ENCODE assay signal across 11 cellular contexts in genomic region chr5:151463137-151464029, GRCh38. TPM values are rescaled to one million over a fixed set of nuclear protein-coding genes. Genes with fewer than 3 reads are reported as not detected.
DNase-seq lines count a peak whose midpoint lies in the region; ATAC-seq and TF ChIP-seq lines count a peak whose summit lies in the region.
"Had no signal": no experiment of that assay in that cellular context is flagged by ENCODE, and none has a peak within 500 bp of the region (broad histone marks: within the 10 kb centered on the region; RNA-seq: fewer than 3 reads in every experiment).

No MANE protein-coding gene starts in this region.

- peak; percentile 40 for TF ChIP-seq CTCF in RWPE1 (conservative IDR thresholded peaks at IDR 0.05; ENCODE audit: low read depth)
- TF ChIP-seq CTCF in foreskin fibroblast (IDR thresholded peaks at IDR 0.05; ENCODE audit: low read depth, low read length) = peak; percentile 10
- peak; percentile 43 to 57 (median 51) for TF ChIP-seq CTCF in gastrocnemius medialis (IDR thresholded peaks at IDR 0.05 in 4 of 5, conservative IDR thresholded peaks at IDR 0.05 in 1 of 5)

- H3K9me3 ChIP-seq in gastrocnemius medialis = no peaks in the 10 kb centered on the region
- H3K9me3 ChIP-seq: SJSA1 had no signal

- ATAC-seq in gastrocnemius medialis (peak in 1 of 2 donors; percentile 54), HG03280 (IDR thresholded peaks at IDR 0.05; ENCODE audit: unreplicated experiment) (no peak)

- H3K4me1 ChIP-seq in gastrocnemius medialis = no peaks in the 10 kb centered on the region
- H3K4me1 ChIP-seq: SJSA1 had no signal

- POLR2A ChIA-PET in RWPE1 (lab: Yijun Ruan, JAX; ENCODE audit: low non-redundant PET) = no interaction called here

- DNase-seq in DMS53 (lab: John Stamatoyannopoulos, UW) (peak; percentile 23), DMS53 treated with DMSO at 0.1 percent for 48 hours (lab: John Stamatoyannopoulos, UW; ENCODE audit: unreplicated experiment) (no peak), RWPE1 (ENCODE audit: low spot score) (no peak), foreskin fibroblast (no peak), gastrocnemius medialis (no peak), foreskin melanocyte (no peak)
- no peak for DNase-seq in stimulated activated CD4-positive, alpha-beta T cell treated with anti-CD3 and anti-CD28 coated beads, Interleukin-15, amount 100 ng/mL, for 24 hours
- DNase-seq: activated CD4-positive, alpha-beta T cell treated with anti-CD3 and anti-CD28 coated beads, Interleukin-2, amount 50 U/mL, for 1 hour; NCI-H2107 had no signal

- in situ Hi-C loops in gastrocnemius medialis (cut with MboI; ENCODE audit: low sequenced_read_pairs in 4 of 4) = loop anchor here in 1 of 4 donors (25.0 kb wide), 1 partner anchor 274 kb away; no protein-coding TSS in a partner anchor

- CTCF ChIA-PET in RWPE1 (lab: Yijun Ruan, JAX) = interaction anchor here (1.1 kb wide), 1 partner anchor 16 kb away, joined by 5 read pairs; the partner anchor contains the start of gene SLC36A1

- no peak overlapping the region for H3K4me3 ChIP-seq in foreskin fibroblast (ENCODE audit: low read depth in 1 of 2, low read length in 2 of 2)
- H3K4me3 ChIP-seq in gastrocnemius medialis = no peak overlapping the region
- H3K4me3 ChIP-seq: SJSA1 had no signal

- intact Hi-C loops in gastrocnemius medialis (cut with DNase I; ENCODE audit: low total_unique reads) = loop anchor here (1.0 kb wide), 1 partner anchor 16 kb away; the partner anchor contains the start of gene SLC36A1

- H3K36me3 ChIP-seq in gastrocnemius medialis = peaks cover 3 to 68% of the 10 kb centered on the region in 2 donors

- no peak for TF ChIP-seq POLR2A in gastrocnemius medialis (IDR thresholded peaks at IDR 0.05)

- H3K27me3 ChIP-seq in gastrocnemius medialis = no peaks in the 10 kb centered on the region
- H3K27me3 ChIP-seq: SJSA1 had no signal

- no peak overlapping the region for H3K27ac ChIP-seq in RWPE1
- H3K27ac ChIP-seq in gastrocnemius medialis = no peak overlapping the region
- H3K27ac ChIP-seq: SJSA1 had no signal

RNA-seq across cellular contexts. Expression of gene SLC36A1, which starts 16.0 kb away (rescaled TPM):
- total RNA-seq in gastrocnemius medialis = 10 to 100 TPM in 2 of 4 donors, 1 to 10 TPM in 2; 4.6 to 14.7 (median 8.5) TPM
